Comparison of ENCODE assay signal across 2 cellular contexts in genomic region chr17:17975441-17975840, GRCh38.
TF ChIP-seq lines count a peak whose summit lies in the region.

No MANE protein-coding gene starts in this region.

TF ChIP-seq in H1, 55 proteins besides CTCF, POLR2A, EP300 and RAD21:
- TF ChIP-seq RBBP5 (IDR thresholded peaks at IDR 0.05; ENCODE audit: borderline replicate concordance, low read depth, low read length) = no peak
- TF ChIP-seq RFX5 (IDR thresholded peaks at IDR 0.05; ENCODE audit: borderline replicate concordance, low read depth, low read length) = no peak
- no peak for TF ChIP-seq CHD7 (IDR thresholded peaks at IDR 0.05; ENCODE audit: insufficient replicate concordance, low read length)
- TF ChIP-seq SAP30 (IDR thresholded peaks at IDR 0.05; ENCODE audit: insufficient read depth, insufficient replicate concordance, low read length) = no peak
- no peak for TF ChIP-seq GABPA (IDR thresholded peaks at IDR 0.05; ENCODE audit: borderline replicate concordance, insufficient read depth, low read length)
- TF ChIP-seq SUZ12 (IDR thresholded peaks at IDR 0.05; ENCODE audit: low read length) = no peak
- no peak for TF ChIP-seq EGR1 (IDR thresholded peaks at IDR 0.05; ENCODE audit: borderline replicate concordance, low read depth, low read length)
- no peak for TF ChIP-seq SIN3A (conservative IDR thresholded peaks at IDR 0.05 in 1 of 2, IDR thresholded peaks at IDR 0.05 in 1 of 2; ENCODE audit: low read depth in 1 of 2, low read length in 2 of 2)
- TF ChIP-seq GTF2F1 (IDR thresholded peaks at IDR 0.05; ENCODE audit: borderline replicate concordance, low read depth, low read length) = no peak

TF ChIP-seq in SK-N-SH, 30 proteins besides CTCF, POLR2A, EP300 and RAD21:
- TF ChIP-seq USF2 (IDR thresholded peaks at IDR 0.05; ENCODE audit: borderline replicate concordance, low read depth, low read length) = no peak
- TF ChIP-seq FOXM1 (IDR thresholded peaks at IDR 0.05; ENCODE audit: low read depth) = no peak
- TF ChIP-seq YY1 (IDR thresholded peaks at IDR 0.05; ENCODE audit: low read depth) = no peak
- no peak for TF ChIP-seq POLR2AphosphoS5 (IDR thresholded peaks at IDR 0.05; ENCODE audit: low read depth, low read length)
- TF ChIP-seq TCF12 (IDR thresholded peaks at IDR 0.05) = no peak
- TF ChIP-seq EZH2phosphoT487 (IDR thresholded peaks at IDR 0.05; ENCODE audit: borderline replicate concordance, low read depth) = no peak
- no peak for TF ChIP-seq RXRA (IDR thresholded peaks at IDR 0.05; ENCODE audit: borderline replicate concordance, low read depth)
- TF ChIP-seq ELF1 (IDR thresholded peaks at IDR 0.05) = no peak
- TF ChIP-seq GATA2 (CRISPR knock-in tag; IDR thresholded peaks at IDR 0.05) = no peak
- TF ChIP-seq FOXJ3 (CRISPR knock-in tag; IDR thresholded peaks at IDR 0.05) = no peak
- no peak for TF ChIP-seq RCOR1 (IDR thresholded peaks at IDR 0.05; ENCODE audit: low read length)
- TF ChIP-seq JUND (IDR thresholded peaks at IDR 0.05) = no peak
